8 cellular contexts compared by ENCODE assay signal in the genomic region with DNA sequence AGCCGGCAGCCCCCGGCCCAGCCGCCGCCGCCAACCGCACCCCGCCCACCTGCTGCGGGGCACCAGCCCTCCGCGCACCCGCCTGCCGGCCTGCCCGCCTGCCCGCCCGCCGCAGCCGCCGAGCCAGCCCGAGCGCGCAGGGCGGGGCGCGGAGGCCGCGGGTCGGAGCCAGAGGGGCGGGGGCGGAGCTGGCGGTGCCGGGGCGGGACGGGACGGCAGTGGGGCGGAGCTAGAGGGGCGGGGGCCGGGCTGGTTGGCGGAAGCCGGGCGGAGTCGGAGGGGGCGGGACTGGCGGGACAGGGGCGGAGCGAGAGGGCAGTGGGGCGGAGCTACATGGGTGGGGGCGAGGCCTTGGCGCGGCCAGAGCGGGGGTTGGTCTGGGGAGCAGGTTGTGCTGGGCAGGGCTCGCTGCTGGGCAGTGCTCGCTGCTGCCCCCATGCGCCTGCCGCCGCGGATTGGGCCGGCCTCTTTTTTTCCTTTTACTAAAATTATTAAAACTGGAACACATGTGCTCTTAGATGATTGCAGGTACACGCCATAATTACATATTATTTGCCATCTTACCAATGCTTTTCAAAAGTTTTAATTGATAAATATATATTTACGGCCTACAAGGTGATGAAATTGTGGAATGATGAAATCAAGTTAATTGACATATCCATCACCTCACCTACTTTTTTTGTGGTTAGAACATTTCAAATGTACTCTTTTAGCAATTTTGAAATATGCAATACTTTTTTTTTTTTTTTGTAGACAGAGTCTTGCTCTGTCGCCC.
DNase-seq lines count a peak whose midpoint lies in the region; FAIRE-seq and TF ChIP-seq lines count a peak whose summit lies in the region.

A gene (minus strand): TSS at position 140 of the 775 bp plus-strand sequence. CDS start 177 bp downstream, outside the sequence.

- no peaks in the 10 kb centered on the region for H3K27me3 ChIP-seq in Loucy (ENCODE audit: insufficient read depth, low read length, poor library complexity, severe bottlenecking)
- H3K27me3 ChIP-seq in neuron (ENCODE audit: insufficient read depth, low read length): no peaks in the 10 kb centered on the region

- DNase-seq in ELR (ENCODE audit: low read depth) (peak; percentile 92), H54 (ENCODE audit: insufficient read length, low spot score) (peak; percentile 99), SHP77 treated with DMSO at 0.1 percent for 48 hours (lab: John Stamatoyannopoulos, UW) (peak; percentile 46), activated gamma-delta T cell treated with Interleukin-2 at 50 U/mL for 16 hours (peak; percentile 94), foreskin fibroblast (peak; percentile 92 to 98), stromal cell of bone marrow (ENCODE audit: low read depth) (peak; percentile 77)

- H3K4me3 ChIP-seq in Loucy (ENCODE audit: low read length, poor library complexity, severe bottlenecking) (peak within 1 kb of the TSS; percentile 77), foreskin fibroblast (ENCODE audit: low read depth in 1 of 2, low read length in 2 of 2) (peak within 1 kb of the TSS; percentile 62 to 79), neuron (ENCODE audit: low read length) (peak within 1 kb of the TSS; percentile 81)

- peaks cover 6% of the 10 kb centered on the region for H3K4me1 ChIP-seq in Loucy (ENCODE audit: insufficient read depth, low read length, poor library complexity, severe bottlenecking)
- peaks cover 31% of the 10 kb centered on the region for H3K4me1 ChIP-seq in neuron (ENCODE audit: insufficient read depth, low read length)

- H3K36me3 ChIP-seq in Loucy (ENCODE audit: insufficient read depth, low read length): no peaks in the 10 kb centered on the region
- no peaks in the 10 kb centered on the region for H3K36me3 ChIP-seq in neuron (ENCODE audit: insufficient read depth, low read length)

- no peaks in the 10 kb centered on the region for H3F3A ChIP-seq in Loucy (ENCODE audit: low read depth)

- FAIRE-seq in H54 (lab: Jason Lieb, UNC): no peak

- TF ChIP-seq POLR2A in H54 (IDR thresholded peaks at IDR 0.05; ENCODE audit: low read depth, low read length): peak; percentile 80

- no peaks in the 10 kb centered on the region for H3K9me3 ChIP-seq in Loucy (ENCODE audit: insufficient read depth, low read depth, low read length)
- H3K9me3 ChIP-seq in neuron (ENCODE audit: low read length): no peaks in the 10 kb centered on the region

- H3K9ac ChIP-seq in Loucy (ENCODE audit: low read depth, low read length, poor library complexity, severe bottlenecking): peak within 1 kb of the TSS; percentile 59

- H2AFZ ChIP-seq in Loucy (ENCODE audit: low read length) (no peak within 1 kb of the TSS; the same call in 1 of the 2 replicates), neuron (ENCODE audit: low read depth, low read length) (no peak within 1 kb of the TSS)

- TF ChIP-seq CTCF in Loucy (conservative IDR thresholded peaks at IDR 0.05; ENCODE audit: low read length) (peak; percentile 51), foreskin fibroblast (IDR thresholded peaks at IDR 0.05; ENCODE audit: low read depth, low read length) (peak; percentile 88)

- H4K20me1 ChIP-seq in Loucy (ENCODE audit: insufficient read depth, low read length, poor library complexity, severe bottlenecking): peaks cover 11% of the 10 kb centered on the region

- peak within 1 kb of the TSS; percentile 76 for H3K4me2 ChIP-seq in Loucy (ENCODE audit: low read depth, low read length, poor library complexity, severe bottlenecking)

- no peaks in the 10 kb centered on the region for H3K9me2 ChIP-seq in Loucy (replicated peaks; ENCODE audit: low read depth, low read length)

- H3K79me2 ChIP-seq in Loucy (ENCODE audit: insufficient read depth, low read length): peaks cover 21% of the 10 kb centered on the region

Comparison
In these comparisons a context has a peak if more than half of its experiments do, and no peak if none do; other contexts are left out.
1. Peak in every context shown above with its lines: DNase-seq and H3K4me3 ChIP-seq.
2. DNase-seq: peak in every context shown above with its lines; median percentile 99 in H54; 95 in foreskin fibroblast; 94 in activated gamma-delta T cell treated with Interleukin-2 at 50 U/mL for 16 hours; 92 in ELR; 77 in stromal cell of bone marrow; 46 in SHP77 treated with DMSO at 0.1 percent for 48 hours.